Comparison of ENCODE assay signal across 24 cellular contexts in genomic region chr5:8070138-8070537, GRCh38.
"Had no signal": no experiment of that assay in that cellular context is flagged by ENCODE, and none has a peak within 500 bp of the region (broad histone marks: within the 10 kb centered on the region; RNA-seq: fewer than 3 reads in every experiment).

No MANE protein-coding gene starts in this region.

- H3K4me2 ChIP-seq: KMS-11, SK-N-SH had no signal

- H3K9me3 ChIP-seq: SJSA1, SK-N-SH had no signal

- H3K4me3 ChIP-seq: SJSA1 had no signal

- H3K36me3 ChIP-seq: SJSA1 had no signal

- H3K9ac ChIP-seq: KMS-11, SK-N-SH had no signal

- FAIRE-seq: RCC 7860 had no signal

- H3K27ac ChIP-seq: KMS-11, SJSA1 had no signal

- ATAC-seq: T-cell had no signal

- H3K27me3 ChIP-seq: SJSA1 had no signal

- DNase-seq: IMR-90, Kasumi-1, MM.1S, NCI-H1092 treated with DMSO at 0.1 percent for 48 hours, NCI-H1436, NCI-H187, NCI-H2029, NCI-H2081 treated with DMSO at 0.1 percent for 48 hours, NCI-H2171, NCI-H226, NCI-H446, NCI-H510A, NCI-H524 treated with DMSO at 0.1 percent for 48 hours, NCI-H69, NCI-H774, Right ventricle myocardium superior, RPMI8226, SIG-M5, SK-N-SH, SW 1271, T-cell had no signal

- H3K4me1 ChIP-seq: SJSA1 had no signal
